8 cellular contexts compared by ENCODE assay signal in genomic region chr11:74731301-74732094, GRCh38. TPM values are rescaled to one million over a fixed set of nuclear protein-coding genes. Genes with fewer than 3 reads are reported as not detected.
DNase-seq lines count a peak whose midpoint lies in the region; ATAC-seq and TF ChIP-seq lines count a peak whose summit lies in the region.
"Had no signal": no experiment of that assay in that cellular context is flagged by ENCODE, and none has a peak within 500 bp of the region (broad histone marks: within the 10 kb centered on the region; RNA-seq: fewer than 3 reads in every experiment).

CHRDL2 (minus strand) TSS chr11:74731426; CDS start chr11:74730888, 538 bp downstream.

- TF ChIP-seq CTCF in HFF-Myc (IDR thresholded peaks at IDR 0.05; ENCODE audit: low read depth, low read length, missing control alignments) (no peak), brain (conservative IDR thresholded peaks at IDR 0.05) (peak in 1 of 2 experiments; percentile 14)

- no peaks in the 10 kb centered on the region for H3K9me3 ChIP-seq in iPS-18c (ENCODE audit: control insufficient read depth, insufficient read depth, low read length)

- peaks cover 66% of the 10 kb centered on the region for H3K27me3 Mint-ChIP-seq in brain

- H3K9me3 Mint-ChIP-seq in brain, result peaks cover 0 to 3% (median 0%) of the 10 kb centered on the region in 5 experiments
- no peaks in the 10 kb centered on the region for H3K9me3 Mint-ChIP-seq in stimulated activated effector memory CD8-positive, alpha-beta T cell treated with anti-CD3 and anti-CD28 coated beads, Interleukin-12 subunit alpha, Interleukin-12 subunit beta, amount 100 ng/mL, for 72 hours

- peak within 1 kb of the TSS; percentile 77 to 88 (median 81) for H3K4me3 Mint-ChIP-seq in brain
- H3K4me3 Mint-ChIP-seq in stimulated activated effector memory CD8-positive, alpha-beta T cell treated with anti-CD3 and anti-CD28 coated beads, Interleukin-12 subunit alpha, Interleukin-12 subunit beta, amount 100 ng/mL, for 72 hours, result peak within 1 kb of the TSS; percentile 42

- H3K4me1 Mint-ChIP-seq in brain, result peaks cover 12% of the 10 kb centered on the region
- H3K4me1 Mint-ChIP-seq in stimulated activated effector memory CD8-positive, alpha-beta T cell treated with anti-CD3 and anti-CD28 coated beads, Interleukin-12 subunit alpha, Interleukin-12 subunit beta, amount 100 ng/mL, for 72 hours, result peaks cover 14% of the 10 kb centered on the region

- peak within 1 kb of the TSS in 1 of 5 experiments; percentile 69 for H3K27ac Mint-ChIP-seq in brain
- no peak within 1 kb of the TSS for H3K27ac Mint-ChIP-seq in stimulated activated effector memory CD8-positive, alpha-beta T cell treated with anti-CD3 and anti-CD28 coated beads, Interleukin-12 subunit alpha, Interleukin-12 subunit beta, amount 100 ng/mL, for 72 hours

- DNase-seq in HFF-Myc (ENCODE audit: extremely low read depth, low read depth) (no peak), NCI-H2029 treated with DMSO at 0.1 percent for 48 hours (lab: John Stamatoyannopoulos, UW) (no peak), NCI-H1048 (lab: John Stamatoyannopoulos, UW) (no peak)
- no peak for DNase-seq in stimulated activated effector memory CD8-positive, alpha-beta T cell treated with anti-CD3 and anti-CD28 coated beads, Interleukin-12 subunit alpha, Interleukin-12 subunit beta, amount 100 ng/mL, for 72 hours (ENCODE audit: low spot score in 2 of 2)
- no peak for DNase-seq in stimulated activated CD4-positive, alpha-beta T cell treated with anti-CD3 and anti-CD28 coated beads, Interleukin-1b, Interleukin-23, amount 100 ng/mL, for 48 hours
- DNase-seq: NCI-H1436 treated with DMSO at 0.1 percent for 48 hours had no signal

- H3K36me3 Mint-ChIP-seq in brain, result no peaks in the 10 kb centered on the region
- no peaks in the 10 kb centered on the region for H3K36me3 Mint-ChIP-seq in stimulated activated effector memory CD8-positive, alpha-beta T cell treated with anti-CD3 and anti-CD28 coated beads, Interleukin-12 subunit alpha, Interleukin-12 subunit beta, amount 100 ng/mL, for 72 hours

- H3K4me3 ChIP-seq in HFF-Myc (replicated peaks; ENCODE audit: low read depth, low read length) (0 out of 2 replicates have a peak within 1 kb of the TSS, but pooled peaks have one; percentile 13), iPS-18c (ENCODE audit: insufficient read depth, low read depth, low read length) (peak within 1 kb of the TSS; percentile 55)

- ATAC-seq in stimulated activated effector memory CD8-positive, alpha-beta T cell treated with anti-CD3 and anti-CD28 coated beads, Interleukin-12 subunit alpha, Interleukin-12 subunit beta, amount 100 ng/mL, for 72 hours, result no peak

RNA-seq across cellular contexts. Expression of gene CHRDL2, which starts in this region (rescaled TPM):
- polyA plus RNA-seq in brain (ENCODE audit: insufficient read depth, low read depth, low replicate concordance), result 0.76 TPM
